In the genomic region with DNA sequence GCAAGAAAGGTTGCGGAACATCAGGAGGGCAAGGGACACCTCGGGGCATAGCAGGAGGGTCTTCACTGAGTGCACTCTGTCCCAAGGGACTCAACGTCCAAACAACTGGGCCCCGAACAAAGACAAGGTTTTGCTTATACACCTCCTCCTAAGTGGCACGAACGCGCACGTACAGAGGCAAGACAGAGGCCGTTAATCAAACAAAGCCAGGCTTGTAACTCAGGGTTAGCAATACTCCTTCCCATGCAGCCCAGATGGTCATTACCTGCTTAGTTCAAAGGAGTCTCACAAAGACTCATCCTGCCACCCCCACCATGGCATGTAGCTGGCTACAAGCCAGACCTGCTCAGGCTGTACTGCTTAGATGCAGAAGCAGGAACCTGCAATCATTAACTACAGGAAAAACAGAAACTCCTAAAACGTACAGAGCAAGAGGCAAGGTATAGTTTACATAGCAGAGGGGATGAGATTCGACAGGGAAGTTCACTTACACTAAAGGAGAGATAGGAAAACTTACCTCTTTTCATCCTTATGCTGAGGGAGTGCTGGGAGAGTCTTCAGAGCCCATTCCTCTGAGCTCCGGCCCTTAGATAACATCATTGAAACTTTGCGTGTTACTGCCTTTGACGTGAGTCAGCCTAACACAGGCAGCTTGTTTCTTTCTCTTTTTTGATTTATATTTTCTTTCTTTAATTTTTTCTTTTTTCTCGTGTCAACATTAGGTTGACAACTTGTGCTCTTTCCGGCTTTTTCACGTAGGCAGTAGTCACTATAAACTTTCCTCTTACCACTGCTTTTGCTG, we compare ENCODE assay signal across 8 cellular contexts.
A peak's percentile ranks its signal among the peaks of the same experiment; 100 is the strongest.
DNase-seq lines count a peak whose midpoint lies in the region; ATAC-seq lines count a peak whose summit lies in the region.

No MANE protein-coding gene starts in this region.

- peak overlapping the region in 1 of 2 donors; percentile 94 for H3K27ac Mint-ChIP-seq in activated naive CD4-positive, alpha-beta T cell treated with anti-CD3 and anti-CD28 coated beads, Interleukin-2, amount 50 U/mL, for 72 hours
- peak overlapping the region; percentile 88 to 98 (median 96) for H3K27ac Mint-ChIP-seq in naive B cell

- H3K4me3 Mint-ChIP-seq in naive B cell, result peak overlapping the region; percentile 96 to 100 (median 99)

- H3K27me3 Mint-ChIP-seq in naive B cell, result no peaks in the 10 kb centered on the region

- DNase-seq in NCI-H82 treated with DMSO at 0.1 percent for 48 hours (lab: John Stamatoyannopoulos, UW; ENCODE audit: unreplicated experiment) (peak; percentile 8), naive B cell (peak; percentile 61), pons (ENCODE audit: low spot score) (no peak), T1000 (lab: John Stamatoyannopoulos, UW) (no peak), putamen (ENCODE audit: low spot score) (no peak)
- peak in 1 of 2 donors; percentile 56 for DNase-seq in activated naive CD4-positive, alpha-beta T cell treated with anti-CD3 and anti-CD28 coated beads, Interleukin-2, amount 50 U/mL, for 72 hours (ENCODE audit: low spot score in 2 of 2)

- peaks cover 0 to 7% of the 10 kb centered on the region in 2 donors for H3K36me3 Mint-ChIP-seq in activated naive CD4-positive, alpha-beta T cell treated with anti-CD3 and anti-CD28 coated beads, Interleukin-2, amount 50 U/mL, for 72 hours
- peaks cover 4% of the 10 kb centered on the region in 2 donors for H3K36me3 Mint-ChIP-seq in naive B cell

- peak; percentile 35 for ATAC-seq in GM18502 (IDR thresholded peaks at IDR 0.05; ENCODE audit: poor library complexity, unreplicated experiment)
- ATAC-seq in HG02885 (IDR thresholded peaks at IDR 0.05; ENCODE audit: poor library complexity, unreplicated experiment), result peak; percentile 33
- ATAC-seq in activated naive CD4-positive, alpha-beta T cell treated with anti-CD3 and anti-CD28 coated beads, Interleukin-2, amount 50 U/mL, for 72 hours, result peak; percentile 67 to 74
- ATAC-seq in naive B cell (ENCODE audit: low read depth in 2 of 2), result peak; percentile 48 to 52

- no peaks in the 10 kb centered on the region for H3K9me3 Mint-ChIP-seq in activated naive CD4-positive, alpha-beta T cell treated with anti-CD3 and anti-CD28 coated beads, Interleukin-2, amount 50 U/mL, for 72 hours
- H3K9me3 Mint-ChIP-seq in naive B cell, result no peaks in the 10 kb centered on the region

- peaks cover 58 to 76% (median 75%) of the 10 kb centered on the region in 3 donors for H3K4me1 Mint-ChIP-seq in naive B cell

Comparison
In these comparisons a context has a peak if more than half of its experiments do, and no peak if none do; other contexts are left out.
1. DNase-seq: peak in NCI-H82 treated with DMSO at 0.1 percent for 48 hours (single experiment) and naive B cell (single experiment); none in pons (single experiment), T1000 (single experiment) and putamen (single experiment).
2. Peak in every context shown above with its lines, with median percentiles within 50 percentile points of each other: ATAC-seq.